In the genomic region with DNA sequence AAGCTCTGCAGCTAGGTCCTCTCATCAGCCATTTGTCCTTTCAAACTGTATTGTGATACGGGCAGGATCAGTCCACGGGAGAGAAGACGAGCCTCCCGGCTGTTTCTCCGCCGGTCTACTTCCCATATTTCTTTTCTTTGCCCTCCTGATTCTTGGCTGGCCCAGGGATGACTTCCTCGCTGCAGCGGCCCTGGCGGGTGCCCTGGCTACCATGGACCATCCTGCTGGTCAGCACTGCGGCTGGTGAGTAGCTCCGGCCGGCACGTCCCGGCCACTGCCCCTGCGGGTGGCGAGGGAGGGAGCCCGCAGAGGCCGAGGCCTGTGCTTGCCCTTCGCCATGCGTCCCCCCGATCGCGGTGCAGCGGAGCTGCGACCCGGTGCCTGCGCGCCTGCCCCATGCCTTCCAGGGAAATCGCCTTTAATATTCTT, we compare ENCODE assay signal across 8 cellular contexts. TPM values are rescaled to one million over a fixed set of nuclear protein-coding genes. Genes with fewer than 3 reads are reported as not detected.
A peak's percentile ranks its signal among the peaks of the same experiment; 100 is the strongest.
DNase-seq lines count a peak whose midpoint lies in the region; ATAC-seq, FAIRE-seq and TF ChIP-seq lines count a peak whose summit lies in the region.

No MANE protein-coding gene starts in this region.

- no peak for ATAC-seq in GM18511 (IDR thresholded peaks at IDR 0.05; ENCODE audit: unreplicated experiment)
- ATAC-seq in HG02973 (IDR thresholded peaks at IDR 0.05; ENCODE audit: unreplicated experiment) = no peak

- no peak for TF ChIP-seq CTCF in MCF 10A (IDR thresholded peaks at IDR 0.05; ENCODE audit: unreplicated experiment)

- no peaks in the 10 kb centered on the region for H3K36me3 ChIP-seq in skeletal muscle tissue (ENCODE audit: control insufficient read depth in 3 of 3, insufficient read depth in 3 of 3, low read length in 3 of 3)

- intact Hi-C loops in MCF 10A (cut with micrococcal nuclease) = loop anchor here (2.0 to 10.0 kb wide), 4 partner anchors 75 to 635 kb away; a partner anchor contains a TSS

- peak overlapping the region; percentile 86 to 97 (median 90) for H3K4me3 ChIP-seq in skeletal muscle tissue (ENCODE audit: low read length in 3 of 3)

- peak; percentile 69 for DNase-seq in activated effector memory CD4-positive, alpha-beta T cell treated with anti-CD3 and anti-CD28 coated beads, Interleukin-2, amount 50 U/mL, for 16 hours
- no peak for DNase-seq in activated effector memory CD4-positive, alpha-beta T cell treated with Interleukin-2 at 50 U/mL for 16 hours
- peak; percentile 18 for DNase-seq in RCC 7860 (ENCODE audit: low spot score)
- peak; percentile 46 for DNase-seq in MCF 10A (ENCODE audit: unreplicated experiment)
- peak; percentile 41 for DNase-seq in inferior parietal cortex (ENCODE audit: extremely low spot score)

- no peaks in the 10 kb centered on the region for H3K27me3 ChIP-seq in skeletal muscle tissue (ENCODE audit: control insufficient read depth in 3 of 3, insufficient read depth in 3 of 3, low read length in 3 of 3)

- no peaks in the 10 kb centered on the region for H3K9me3 Mint-ChIP-seq in MCF 10A (ENCODE audit: unreplicated experiment)

- H3K36me3 Mint-ChIP-seq in MCF 10A (ENCODE audit: insufficient read depth, unreplicated experiment) = peaks cover 6% of the 10 kb centered on the region

- H3K4me1 ChIP-seq in skeletal muscle tissue (ENCODE audit: control insufficient read depth in 3 of 3, insufficient read depth in 3 of 3, low read length in 3 of 3) = peaks cover 17 to 23% (median 20%) of the 10 kb centered on the region in 3 donors

- peak overlapping the region; percentile 83 for H3K4me3 Mint-ChIP-seq in MCF 10A (ENCODE audit: unreplicated experiment)

- H3K27ac ChIP-seq in skeletal muscle tissue (ENCODE audit: low read depth, low read length) = peak overlapping the region; percentile 99

- BruUV-seq in MCF 10A (replicated peaks; lab: Mats Ljungman, UMichigan) = no TSS peak

- CTCF ChIA-PET in MCF 10A (lab: Yijun Ruan, JAX) = interaction anchor here (0.5 to 0.7 kb wide), 4 partner anchors 60 to 1624 kb away, joined by 3 to 6 read pairs (median 3); no protein-coding TSS in a partner anchor

- POLR2A ChIA-PET in MCF 10A (lab: Yijun Ruan, JAX) = interaction anchor here (0.6 to 5.0 kb wide), 17 partner anchors 10 to 421 kb away, joined by 3 to 46 read pairs (median 4); a partner anchor contains a TSS

- H3K27ac Mint-ChIP-seq in MCF 10A (ENCODE audit: low read depth, unreplicated experiment) = peak overlapping the region; percentile 95

- FAIRE-seq in RCC 7860 (lab: Jason Lieb, UNC) = no peak

- H3K27me3 Mint-ChIP-seq in MCF 10A (ENCODE audit: insufficient read depth, unreplicated experiment) = no peaks in the 10 kb centered on the region

- H3K4me1 Mint-ChIP-seq in MCF 10A (ENCODE audit: insufficient read depth, unreplicated experiment) = peaks cover 15% of the 10 kb centered on the region

- no peaks in the 10 kb centered on the region for H3K9me3 ChIP-seq in skeletal muscle tissue (ENCODE audit: control insufficient read depth in 3 of 3, low read length in 3 of 3)

- peak overlapping the region; percentile 86 to 98 (median 93) for H3K9ac ChIP-seq in skeletal muscle tissue (ENCODE audit: low read depth in 1 of 3, low read length in 3 of 3)

RNA-seq across cellular contexts. Expression of a gene that starts 1.2 kb away (rescaled TPM):
- 27.4 and 30.5 TPM in 2 replicates for total RNA-seq in MCF 10A (2022)
- 24.0 TPM for total RNA-seq in skeletal muscle tissue
